ENCODE assay signal across 8 cellular contexts in genomic region chr10:131901181-131901829, GRCh38. TPM values are rescaled to one million over a fixed set of nuclear protein-coding genes. Genes with fewer than 3 reads are reported as not detected.
DNase-seq lines count a peak whose midpoint lies in the region; ATAC-seq and TF ChIP-seq lines count a peak whose summit lies in the region.

No MANE protein-coding gene starts in this region.

- intact Hi-C loops in activated CD4-positive, alpha-beta T cell treated with anti-CD3 and anti-CD28 coated beads, Interleukin-2, amount 10 ng/mL, durations not matched to agents 24 days and 14 days (cut with micrococcal nuclease), result loop anchor here (2.0 to 10.0 kb wide), 4 partner anchors 17 to 1787 kb away; partner anchors contain the start of gene C10orf143

- DNase-seq in DND-41 (peak; percentile 52), HT-29 (ENCODE audit: low spot score) (peak; percentile 48), endothelial cell (ENCODE audit: low spot score) (peak; percentile 49), midbrain (lab: John Stamatoyannopoulos, UW) (peak; percentile 4), NCI-H1105 treated with DMSO at 0.1 percent for 48 hours (lab: John Stamatoyannopoulos, UW) (no peak)
- DNase-seq in activated CD4-positive, alpha-beta T cell treated with anti-CD3 and anti-CD28 coated beads, Interleukin-2, amount 10 ng/mL, durations not matched to agents 24 days and 14 days, result peak; percentile 89

- H3K9ac ChIP-seq in DND-41 (ENCODE audit: low read depth, low read length), result peak overlapping the region; percentile 85

- WGBS in thymus, result under 1% methylated on average over 83 of the region's 83 CpGs

- peak overlapping the region; percentile 76 for H2AFZ ChIP-seq in DND-41 (ENCODE audit: low read depth, low read length)

- peak overlapping the region; percentile 90 for H3K4me3 Mint-ChIP-seq in activated CD4-positive, alpha-beta T cell treated with anti-CD3 and anti-CD28 coated beads, Interleukin-2, amount 10 ng/mL, durations not matched to agents 24 days and 14 days
- H3K4me3 Mint-ChIP-seq in endothelial cell (ENCODE audit: unreplicated experiment), result peak overlapping the region; percentile 96

- H3K4me1 ChIP-seq in DND-41 (ENCODE audit: insufficient read depth, low read length) (peaks cover 49% of the 10 kb centered on the region), thymus (ENCODE audit: control insufficient read depth, insufficient read depth, low read length) (peaks cover 34% of the 10 kb centered on the region)

- no peak for TF ChIP-seq CTCF in DND-41 (IDR thresholded peaks at IDR 0.05; ENCODE audit: borderline replicate concordance, extremely low read depth, low read length, poor library complexity, severe bottlenecking)
- no peak for TF ChIP-seq CTCF in endothelial cell (IDR thresholded peaks at IDR 0.05; ENCODE audit: unreplicated experiment)

- H3K36me3 Mint-ChIP-seq in activated CD4-positive, alpha-beta T cell treated with anti-CD3 and anti-CD28 coated beads, Interleukin-2, amount 10 ng/mL, durations not matched to agents 24 days and 14 days (ENCODE audit: low read depth), result peaks cover 19% of the 10 kb centered on the region
- H3K36me3 Mint-ChIP-seq in endothelial cell (ENCODE audit: low read depth, unreplicated experiment), result peaks cover 10% of the 10 kb centered on the region

- peaks cover 20% of the 10 kb centered on the region for H3K27me3 Mint-ChIP-seq in activated CD4-positive, alpha-beta T cell treated with anti-CD3 and anti-CD28 coated beads, Interleukin-2, amount 10 ng/mL, durations not matched to agents 24 days and 14 days
- peaks cover 6% of the 10 kb centered on the region for H3K27me3 Mint-ChIP-seq in endothelial cell (ENCODE audit: unreplicated experiment)

- peaks cover 35% of the 10 kb centered on the region for H4K20me1 ChIP-seq in DND-41 (ENCODE audit: insufficient read depth, low read length)

- H3K4me3 ChIP-seq in DND-41 (ENCODE audit: low read depth in 1 of 2, low read length in 2 of 2) (peak overlapping the region; percentile 79 to 94), thymus (ENCODE audit: low read length) (peak overlapping the region; percentile 94)

- H3K36me3 ChIP-seq in DND-41 (ENCODE audit: insufficient read depth, low read length), result peaks cover 24% of the 10 kb centered on the region
- peaks cover 4% of the 10 kb centered on the region for H3K36me3 ChIP-seq in thymus (ENCODE audit: control insufficient read depth, insufficient read depth)

- peak overlapping the region; percentile 79 for H3K27ac Mint-ChIP-seq in activated CD4-positive, alpha-beta T cell treated with anti-CD3 and anti-CD28 coated beads, Interleukin-2, amount 10 ng/mL, durations not matched to agents 24 days and 14 days
- peak overlapping the region; percentile 58 for H3K27ac Mint-ChIP-seq in endothelial cell (ENCODE audit: unreplicated experiment)

- ATAC-seq in DND-41 (ENCODE audit: insufficient read depth, low read depth) (peak; percentile 51), GM21423 (IDR thresholded peaks at IDR 0.05; ENCODE audit: unreplicated experiment) (peak; percentile 19)

- no peaks in the 10 kb centered on the region for H3K9me3 Mint-ChIP-seq in activated CD4-positive, alpha-beta T cell treated with anti-CD3 and anti-CD28 coated beads, Interleukin-2, amount 10 ng/mL, durations not matched to agents 24 days and 14 days
- no peaks in the 10 kb centered on the region for H3K9me3 Mint-ChIP-seq in endothelial cell (ENCODE audit: unreplicated experiment)

- H3K4me2 ChIP-seq in DND-41 (ENCODE audit: insufficient read depth, low read length), result peak overlapping the region; percentile 65

- H3K27ac ChIP-seq in DND-41 (ENCODE audit: low read length), result peak overlapping the region; percentile 67
- peak overlapping the region; percentile 88 for H3K27ac ChIP-seq in thymus (ENCODE audit: low read depth)

- H3K4me1 Mint-ChIP-seq in activated CD4-positive, alpha-beta T cell treated with anti-CD3 and anti-CD28 coated beads, Interleukin-2, amount 10 ng/mL, durations not matched to agents 24 days and 14 days, result peaks cover 54% of the 10 kb centered on the region
- H3K4me1 Mint-ChIP-seq in endothelial cell (ENCODE audit: unreplicated experiment), result peaks cover 24% of the 10 kb centered on the region

- peaks cover 52% of the 10 kb centered on the region for H3K79me2 ChIP-seq in DND-41 (ENCODE audit: insufficient read depth, low read length)

- H3K27me3 ChIP-seq in DND-41 (ENCODE audit: insufficient read depth, low read length, poor library complexity) (no peaks in the 10 kb centered on the region), thymus (ENCODE audit: control insufficient read depth, insufficient read depth) (peaks cover 5% of the 10 kb centered on the region)

- H3K9me3 ChIP-seq in DND-41 (ENCODE audit: insufficient read depth, low read length, severe bottlenecking) (no peaks in the 10 kb centered on the region), thymus (ENCODE audit: control insufficient read depth) (no peaks in the 10 kb centered on the region)

RNA-seq across cellular contexts. Expression of gene PPP2R2D, which starts 0.5 kb away (rescaled TPM):
- 30.3 and 37.5 TPM in 2 replicates for total RNA-seq in HT-29 (2014; rRNA removed; shearing (Covaris generic))
- total RNA-seq in activated CD4-positive, alpha-beta T cell treated with anti-CD3 and anti-CD28 coated beads, Interleukin-2, amount 10 ng/mL, durations not matched to agents 24 days and 14 days, result 33.2 and 36.2 TPM in 2 replicates
- total RNA-seq in endothelial cell (ENCODE audit: unreplicated experiment), result 36.9 TPM
- 29.3 TPM for polyA plus RNA-seq in thymus
